Comparison of ENCODE assay signal across 22 cellular contexts in the genomic region with DNA sequence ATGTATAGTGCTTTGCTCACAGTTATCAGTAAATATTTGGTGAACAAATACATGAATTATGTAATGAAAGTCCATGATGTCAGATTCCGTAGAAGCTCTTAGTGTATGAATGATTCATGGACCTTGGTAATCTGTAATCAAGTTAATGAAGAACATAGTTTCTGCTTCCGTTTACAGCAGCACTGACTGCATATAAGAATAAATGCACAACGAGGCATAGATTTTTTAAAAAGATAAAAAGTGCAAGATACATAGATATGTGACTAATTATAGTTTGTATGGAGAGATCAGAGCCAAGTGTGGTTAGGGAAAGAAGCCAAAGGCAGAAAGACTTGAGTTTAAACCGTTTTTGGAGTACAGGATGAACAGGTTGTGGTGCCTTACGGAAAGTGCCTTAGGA.
DNase-seq lines count a peak whose midpoint lies in the region; ATAC-seq and TF ChIP-seq lines count a peak whose summit lies in the region.
"Had no signal": no experiment of that assay in that cellular context is flagged by ENCODE, and none has a peak within 500 bp of the region (broad histone marks: within the 10 kb centered on the region; RNA-seq: fewer than 3 reads in every experiment).

No MANE protein-coding gene starts in this region.

- no peaks in the 10 kb centered on the region for H3K36me3 Mint-ChIP-seq in activated T-helper 17 cell treated with anti-CD3 and anti-CD28 coated beads, Interleukin-2, amount 50 U/mL, for 72 hours (ENCODE audit: low read depth)
- H3K36me3 Mint-ChIP-seq in activated CD4-positive, alpha-beta memory T cell treated with anti-CD3 and anti-CD28 coated beads, Interleukin-2, amount 10 ng/mL, durations not matched to agents 7 days and 5 days (ENCODE audit: low read depth), result no peaks in the 10 kb centered on the region
- H3K36me3 Mint-ChIP-seq: activated naive CD8-positive, alpha-beta T cell; CD4-positive, CD25-positive, alpha-beta regulatory T cell; mesothelial cell of epicardium; neural progenitor cell; WTC11 had no signal

- TF ChIP-seq CTCF in 22Rv1 (IDR thresholded peaks at IDR 0.05), result no peak

- no peak overlapping the region for H3K27ac Mint-ChIP-seq in activated T-helper 17 cell treated with anti-CD3 and anti-CD28 coated beads, Interleukin-2, amount 50 U/mL, for 72 hours
- H3K27ac Mint-ChIP-seq in activated CD4-positive, alpha-beta memory T cell treated with anti-CD3 and anti-CD28 coated beads, Interleukin-2, amount 10 ng/mL, durations not matched to agents 7 days and 5 days, result no peak overlapping the region
- H3K27ac Mint-ChIP-seq: activated naive CD8-positive, alpha-beta T cell; activated T-cell treated with anti-CD3 and anti-CD28 coated beads, Interleukin-2, amount 50 U/mL, for 72 hours; CD4-positive, CD25-positive, alpha-beta regulatory T cell; mesothelial cell of epicardium; neural progenitor cell had no signal

- H3K27me3 Mint-ChIP-seq in activated T-helper 17 cell treated with anti-CD3 and anti-CD28 coated beads, Interleukin-2, amount 50 U/mL, for 72 hours, result no peaks in the 10 kb centered on the region
- H3K27me3 Mint-ChIP-seq in activated CD4-positive, alpha-beta memory T cell treated with anti-CD3 and anti-CD28 coated beads, Interleukin-2, amount 10 ng/mL, durations not matched to agents 7 days and 5 days, result no peaks in the 10 kb centered on the region
- H3K27me3 Mint-ChIP-seq: activated naive CD8-positive, alpha-beta T cell; CD4-positive, CD25-positive, alpha-beta regulatory T cell had no signal

- peak overlapping the region; percentile 69 for H3K27ac ChIP-seq in 22Rv1
- H3K27ac ChIP-seq: A549, cardiac muscle cell, neural progenitor cell had no signal

- POLR2A ChIA-PET in activated CD4-positive, alpha-beta memory T cell treated with anti-CD3 and anti-CD28 coated beads, Interleukin-2, amount 10 ng/mL, durations not matched to agents 7 days and 5 days (lab: Charles Lee), result no interaction called here

- H3K4me1 Mint-ChIP-seq in activated T-helper 17 cell treated with anti-CD3 and anti-CD28 coated beads, Interleukin-2, amount 50 U/mL, for 72 hours, result no peaks in the 10 kb centered on the region
- H3K4me1 Mint-ChIP-seq in activated CD4-positive, alpha-beta memory T cell treated with anti-CD3 and anti-CD28 coated beads, Interleukin-2, amount 10 ng/mL, durations not matched to agents 7 days and 5 days, result no peaks in the 10 kb centered on the region
- H3K4me1 Mint-ChIP-seq: CD4-positive, CD25-positive, alpha-beta regulatory T cell; neural progenitor cell had no signal

- no peak overlapping the region for H3K4me3 Mint-ChIP-seq in activated T-helper 17 cell treated with anti-CD3 and anti-CD28 coated beads, Interleukin-2, amount 50 U/mL, for 72 hours
- no peak overlapping the region for H3K4me3 Mint-ChIP-seq in activated CD4-positive, alpha-beta memory T cell treated with anti-CD3 and anti-CD28 coated beads, Interleukin-2, amount 10 ng/mL, durations not matched to agents 7 days and 5 days
- H3K4me3 Mint-ChIP-seq: activated naive CD8-positive, alpha-beta T cell; activated T-cell treated with anti-CD3 and anti-CD28 coated beads, Interleukin-2, amount 50 U/mL, for 72 hours; CD4-positive, CD25-positive, alpha-beta regulatory T cell; mesothelial cell of epicardium; neural progenitor cell; WTC11 had no signal

- DNase-seq in HCEC 1CT, result peak; percentile 4
- peak; percentile 1 for DNase-seq in amniotic epithelial cell (ENCODE audit: low read depth)
- DNase-seq in inferior parietal cortex (ENCODE audit: extremely low spot score), result peak; percentile 32
- no peak for DNase-seq in stimulated activated CD8-positive, alpha-beta memory T cell treated with anti-CD3 and anti-CD28 coated beads, Interleukin-4, amount 100 ng/mL, for 48 hours
- no peak for DNase-seq in NCI-H146 treated with DMSO at 0.1 percent for 48 hours (lab: John Stamatoyannopoulos, UW; ENCODE audit: unreplicated experiment)
- no peak for DNase-seq in activated CD4-positive, alpha-beta memory T cell treated with anti-CD3 and anti-CD28 coated beads, Interleukin-2, amount 10 ng/mL, durations not matched to agents 7 days and 5 days
- DNase-seq: activated T-cell treated with anti-CD3 and anti-CD28 coated beads, Interleukin-2, amount 50 U/mL, for 72 hours; CD4-positive, CD25-positive, alpha-beta regulatory T cell; DMS79 treated with DMSO at 0.1 percent for 48 hours; hippocampal formation; NCI-H2081 treated with DMSO at 0.1 percent for 48 hours; NCI-H524; SHP77 treated with DMSO at 0.1 percent for 48 hours; T-helper 2 cell had no signal

- H3K9me3 Mint-ChIP-seq in activated T-helper 17 cell treated with anti-CD3 and anti-CD28 coated beads, Interleukin-2, amount 50 U/mL, for 72 hours, result peaks cover 3% of the 10 kb centered on the region
- H3K9me3 Mint-ChIP-seq in activated CD4-positive, alpha-beta memory T cell treated with anti-CD3 and anti-CD28 coated beads, Interleukin-2, amount 10 ng/mL, durations not matched to agents 7 days and 5 days, result no peaks in the 10 kb centered on the region
- H3K9me3 Mint-ChIP-seq: neural progenitor cell, WTC11 had no signal

- CTCF ChIA-PET in activated CD4-positive, alpha-beta memory T cell treated with anti-CD3 and anti-CD28 coated beads, Interleukin-2, amount 10 ng/mL, durations not matched to agents 7 days and 5 days (lab: Charles Lee), result no interaction called here

- ATAC-seq in activated T-helper 17 cell treated with anti-CD3 and anti-CD28 coated beads, Interleukin-2, amount 50 U/mL, for 72 hours (replicated peaks), result no peak
- ATAC-seq: A549; activated T-cell treated with anti-CD3 and anti-CD28 coated beads, Interleukin-2, amount 50 U/mL, for 72 hours; WTC11 had no signal

Comparison
In these comparisons a context has a peak if more than half of its experiments do, and no peak if none do; other contexts are left out.
1. DNase-seq: peak in HCEC 1CT (single experiment), amniotic epithelial cell (single experiment) and inferior parietal cortex (single experiment); none in stimulated activated CD8-positive, alpha-beta memory T cell treated with anti-CD3 and anti-CD28 coated beads, Interleukin-4, amount 100 ng/mL, for 48 hours (single experiment), NCI-H146 treated with DMSO at 0.1 percent for 48 hours (single experiment) and activated CD4-positive, alpha-beta memory T cell treated with anti-CD3 and anti-CD28 coated beads, Interleukin-2, amount 10 ng/mL, durations not matched to agents 7 days and 5 days (single experiment).